Comparison of ENCODE assay signal across 12 cellular contexts in the genomic region with DNA sequence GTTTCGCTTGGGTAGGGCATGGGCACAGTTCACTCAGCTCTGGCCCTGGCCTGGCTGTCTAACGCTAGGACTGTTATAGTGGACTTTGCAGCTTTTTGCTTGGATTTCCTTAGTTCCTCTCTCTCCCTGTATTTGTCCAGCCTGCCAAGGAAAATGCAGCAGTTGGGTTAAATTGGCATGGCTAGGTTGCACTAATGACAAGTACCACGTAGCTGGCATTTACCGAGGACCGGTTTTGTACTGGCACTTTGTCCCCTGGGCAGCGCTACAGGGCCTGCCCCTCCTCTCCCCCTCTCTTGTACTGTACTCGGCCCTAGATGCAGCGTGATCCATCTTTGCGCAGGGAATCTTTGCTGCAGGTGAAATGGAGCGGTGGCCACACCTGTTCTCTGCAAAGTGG. TPM values are rescaled to one million over a fixed set of nuclear protein-coding genes. Genes with fewer than 3 reads are reported as not detected.
DNase-seq lines count a peak whose midpoint lies in the region; ATAC-seq lines count a peak whose summit lies in the region.
"Had no signal": no experiment of that assay in that cellular context is flagged by ENCODE, and none has a peak within 500 bp of the region (broad histone marks: within the 10 kb centered on the region; RNA-seq: fewer than 3 reads in every experiment).

No MANE protein-coding gene starts in this region.

- no peaks in the 10 kb centered on the region for H3K9me3 Mint-ChIP-seq in activated CD4-positive, alpha-beta T cell treated with anti-CD3 and anti-CD28 coated beads, Interleukin-2, amount 10 ng/mL, durations not matched to agents 7 days and 5 days
- no peaks in the 10 kb centered on the region for H3K9me3 Mint-ChIP-seq in activated CD4-positive, alpha-beta memory T cell treated with anti-CD3 and anti-CD28 coated beads for 36 hours
- H3K9me3 Mint-ChIP-seq in immature natural killer cell = no peaks in the 10 kb centered on the region
- no peaks in the 10 kb centered on the region for H3K9me3 Mint-ChIP-seq in stimulated activated memory B cell treated with anti-CD40 and anti-IgM and Interleukin-4, amounts not matched to agents 10 μg/mL and 1 μg/mL and 100 μg/mL, for 72 hours

- H3K27ac Mint-ChIP-seq in activated CD4-positive, alpha-beta T cell treated with anti-CD3 and anti-CD28 coated beads, Interleukin-2, amount 10 ng/mL, durations not matched to agents 7 days and 5 days = peak overlapping the region; percentile 81
- H3K27ac Mint-ChIP-seq in activated CD4-positive, alpha-beta memory T cell treated with anti-CD3 and anti-CD28 coated beads for 36 hours = no peak overlapping the region
- peak overlapping the region in 2 of 6 donors; percentile 19 to 66 for H3K27ac Mint-ChIP-seq in immature natural killer cell
- peak overlapping the region; percentile 40 for H3K27ac Mint-ChIP-seq in stimulated activated memory B cell treated with anti-CD40 and anti-IgM and Interleukin-4, amounts not matched to agents 10 μg/mL and 1 μg/mL and 100 μg/mL, for 72 hours

- no peak for ATAC-seq in stimulated activated memory B cell treated with anti-CD40 and anti-IgM and Interleukin-4, amounts not matched to agents 10 μg/mL and 1 μg/mL and 100 μg/mL, for 72 hours
- no peak for ATAC-seq in GM18867 (IDR thresholded peaks at IDR 0.05; ENCODE audit: unreplicated experiment)

- CTCF ChIA-PET in activated CD4-positive, alpha-beta T cell treated with anti-CD3 and anti-CD28 coated beads, Interleukin-2, amount 10 ng/mL, durations not matched to agents 7 days and 5 days (lab: Charles Lee) = interaction anchor here (1.6 to 2.4 kb wide), 2 partner anchors 9 to 12 kb away, joined by 4 to 7 read pairs; no protein-coding TSS in a partner anchor
- CTCF ChIA-PET in activated CD4-positive, alpha-beta memory T cell treated with anti-CD3 and anti-CD28 coated beads for 36 hours (lab: Charles Lee) = interaction anchor here (0.9 to 1.6 kb wide), 2 partner anchors 33 to 39 kb away, joined by 3 to 4 read pairs; no protein-coding TSS in a partner anchor

- H3K36me3 Mint-ChIP-seq in activated CD4-positive, alpha-beta T cell treated with anti-CD3 and anti-CD28 coated beads, Interleukin-2, amount 10 ng/mL, durations not matched to agents 7 days and 5 days (ENCODE audit: low read depth) = peaks cover 34% of the 10 kb centered on the region
- peaks cover 34% of the 10 kb centered on the region for H3K36me3 Mint-ChIP-seq in activated CD4-positive, alpha-beta memory T cell treated with anti-CD3 and anti-CD28 coated beads for 36 hours
- H3K36me3 Mint-ChIP-seq in immature natural killer cell = peaks cover 12 to 27% (median 14%) of the 10 kb centered on the region in 3 donors
- H3K36me3 Mint-ChIP-seq in stimulated activated memory B cell treated with anti-CD40 and anti-IgM and Interleukin-4, amounts not matched to agents 10 μg/mL and 1 μg/mL and 100 μg/mL, for 72 hours = peaks cover 47% of the 10 kb centered on the region

- H3K27me3 Mint-ChIP-seq in activated CD4-positive, alpha-beta T cell treated with anti-CD3 and anti-CD28 coated beads, Interleukin-2, amount 10 ng/mL, durations not matched to agents 7 days and 5 days = no peaks in the 10 kb centered on the region
- H3K27me3 Mint-ChIP-seq in activated CD4-positive, alpha-beta memory T cell treated with anti-CD3 and anti-CD28 coated beads for 36 hours = no peaks in the 10 kb centered on the region
- H3K27me3 Mint-ChIP-seq in immature natural killer cell (ENCODE audit: low read depth in 3 of 3) = peaks cover 0 to 15% (median 2%) of the 10 kb centered on the region in 3 donors
- H3K27me3 Mint-ChIP-seq in stimulated activated memory B cell treated with anti-CD40 and anti-IgM and Interleukin-4, amounts not matched to agents 10 μg/mL and 1 μg/mL and 100 μg/mL, for 72 hours = no peaks in the 10 kb centered on the region

- intact Hi-C loops in activated CD4-positive, alpha-beta memory T cell treated with anti-CD3 and anti-CD28 coated beads for 36 hours (cut with micrococcal nuclease) = no loop called here

- POLR2A ChIA-PET in activated CD4-positive, alpha-beta T cell treated with anti-CD3 and anti-CD28 coated beads, Interleukin-2, amount 10 ng/mL, durations not matched to agents 7 days and 5 days (lab: Charles Lee) = no interaction called here
- POLR2A ChIA-PET in activated CD4-positive, alpha-beta memory T cell treated with anti-CD3 and anti-CD28 coated beads for 36 hours (lab: Charles Lee) = interaction anchor here (0.8 kb wide), 1 partner anchor 25 kb away, joined by 4 read pairs; no protein-coding TSS in a partner anchor

- no peak for DNase-seq in activated CD4-positive, alpha-beta T cell treated with anti-CD3 and anti-CD28 coated beads, Interleukin-2, amount 10 ng/mL, durations not matched to agents 7 days and 5 days
- no peak for DNase-seq in activated CD4-positive, alpha-beta T cell treated with anti-CD3 and anti-CD28 coated beads, Interleukin-2, amount 50 U/mL, for 48 hours
- no peak for DNase-seq in activated CD4-positive, alpha-beta memory T cell treated with anti-CD3 and anti-CD28 coated beads for 36 hours
- no peak for DNase-seq in immature natural killer cell
- no peak for DNase-seq in SIG-M5 treated with dmso at 0.1 percent for 504 hours (lab: John Stamatoyannopoulos, UW; ENCODE audit: unreplicated experiment)
- DNase-seq in NCI-H345 treated with DMSO at 0.1 percent for 48 hours (lab: John Stamatoyannopoulos, UW; ENCODE audit: unreplicated experiment) = no peak
- DNase-seq: heart right ventricle, NCI-H2171, Right ventricle myocardium superior, uterus had no signal

- H3K4me1 Mint-ChIP-seq in activated CD4-positive, alpha-beta T cell treated with anti-CD3 and anti-CD28 coated beads, Interleukin-2, amount 10 ng/mL, durations not matched to agents 7 days and 5 days = peaks cover 41% of the 10 kb centered on the region
- H3K4me1 Mint-ChIP-seq in activated CD4-positive, alpha-beta memory T cell treated with anti-CD3 and anti-CD28 coated beads for 36 hours (ENCODE audit: low read depth) = peaks cover 32% of the 10 kb centered on the region
- H3K4me1 Mint-ChIP-seq in immature natural killer cell = peaks cover 39 to 49% of the 10 kb centered on the region in 2 donors
- peaks cover 53% of the 10 kb centered on the region for H3K4me1 Mint-ChIP-seq in stimulated activated memory B cell treated with anti-CD40 and anti-IgM and Interleukin-4, amounts not matched to agents 10 μg/mL and 1 μg/mL and 100 μg/mL, for 72 hours

- peak overlapping the region; percentile 42 for H3K4me3 Mint-ChIP-seq in activated CD4-positive, alpha-beta T cell treated with anti-CD3 and anti-CD28 coated beads, Interleukin-2, amount 10 ng/mL, durations not matched to agents 7 days and 5 days
- peak overlapping the region; percentile 40 for H3K4me3 Mint-ChIP-seq in activated CD4-positive, alpha-beta memory T cell treated with anti-CD3 and anti-CD28 coated beads for 36 hours
- H3K4me3 Mint-ChIP-seq in immature natural killer cell = peak overlapping the region; percentile 65 to 73 (median 69)
- peak overlapping the region; percentile 51 for H3K4me3 Mint-ChIP-seq in stimulated activated memory B cell treated with anti-CD40 and anti-IgM and Interleukin-4, amounts not matched to agents 10 μg/mL and 1 μg/mL and 100 μg/mL, for 72 hours

RNA-seq across cellular contexts. Expression of gene WDR5, which starts 2.4 kb away (rescaled TPM):
- 10 to 100 TPM; 41.0 to 42.5 TPM for total RNA-seq in activated CD4-positive, alpha-beta T cell treated with anti-CD3 and anti-CD28 coated beads, Interleukin-2, amount 10 ng/mL, durations not matched to agents 7 days and 5 days
- total RNA-seq in activated CD4-positive, alpha-beta memory T cell treated with anti-CD3 and anti-CD28 coated beads for 36 hours = 10 to 100 TPM; 41.6 to 43.0 TPM
- polyA plus RNA-seq in immature natural killer cell = 10 to 100 TPM; 11.2 to 15.1 (median 14.7) TPM

RNA-seq across cellular contexts. Expression of gene RNU6ATAC, which starts 26.1 kb away (rescaled TPM):
- 10 to 100 TPM in 1 of 2 experiments, not detected in 1; 27.2 TPM for total RNA-seq in activated CD4-positive, alpha-beta T cell treated with anti-CD3 and anti-CD28 coated beads, Interleukin-2, amount 10 ng/mL, durations not matched to agents 7 days and 5 days
- total RNA-seq in activated CD4-positive, alpha-beta memory T cell treated with anti-CD3 and anti-CD28 coated beads for 36 hours = 10 to 100 TPM; 25.8 to 41.0 TPM
- not detected for polyA plus RNA-seq in immature natural killer cell
- polyA plus RNA-seq: heart right ventricle had no signal
